Comparison of ENCODE assay signal across 9 cellular contexts in the genomic region with DNA sequence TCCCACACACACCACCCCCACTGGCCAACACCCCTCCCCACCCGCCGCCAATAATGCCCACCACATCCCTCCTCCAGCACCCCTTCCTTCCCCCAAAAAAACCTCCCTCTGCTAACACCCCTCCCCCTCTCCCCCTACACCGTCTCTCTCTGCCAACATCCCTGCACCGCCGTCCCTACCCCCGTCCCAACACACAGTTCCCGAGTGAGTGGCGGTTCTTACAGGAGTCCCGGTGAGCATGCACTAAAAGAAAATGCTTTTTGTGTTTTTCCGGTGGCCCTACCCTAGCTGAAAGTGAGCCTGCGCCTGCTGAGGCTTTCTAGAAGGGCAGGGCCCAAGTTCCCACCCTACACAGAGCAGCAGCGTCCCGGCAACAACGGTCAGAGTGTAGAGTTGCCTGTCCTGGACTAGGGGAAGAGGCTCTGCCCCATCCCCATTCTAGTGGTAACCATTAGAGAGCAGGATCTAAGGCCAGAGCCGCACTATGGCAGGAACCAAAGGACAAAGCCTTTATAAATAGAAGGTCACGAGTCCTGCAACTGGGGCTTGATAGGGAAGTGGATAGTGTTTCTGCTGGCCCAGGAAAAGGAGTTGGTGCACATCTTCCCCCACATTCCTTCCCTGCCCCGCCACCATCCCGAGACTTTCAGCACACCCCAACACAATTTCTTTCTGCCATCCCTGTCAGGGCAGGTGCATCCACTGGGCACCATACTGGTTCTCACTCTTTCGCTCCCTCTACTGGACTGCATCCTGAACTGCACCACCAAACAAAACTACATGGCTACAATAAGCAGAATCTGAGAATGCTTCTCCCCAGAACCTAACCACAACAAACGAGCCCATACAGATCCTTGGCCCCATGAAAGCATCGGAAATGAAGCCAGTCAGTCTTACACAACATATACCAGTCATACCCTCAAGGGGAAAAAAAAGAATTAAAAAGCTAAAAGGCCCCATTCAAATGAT.
A peak's percentile ranks its signal among the peaks of the same experiment; 100 is the strongest.
DNase-seq lines count a peak whose midpoint lies in the region; ATAC-seq and TF ChIP-seq lines count a peak whose summit lies in the region.
"Had no signal": no experiment of that assay in that cellular context is flagged by ENCODE, and none has a peak within 500 bp of the region (broad histone marks: within the 10 kb centered on the region; RNA-seq: fewer than 3 reads in every experiment).

No MANE protein-coding gene starts in this region.

- peaks cover 13% of the 10 kb centered on the region for H3K4me1 Mint-ChIP-seq in activated T-cell treated with anti-CD3 and anti-CD28 coated beads, Interleukin-2, amount 50 U/mL, for 72 hours (ENCODE audit: low read depth)
- H3K4me1 Mint-ChIP-seq in stimulated activated naive B cell treated with anti-CD40 and anti-IgM and Interleukin-4, amounts not matched to agents 10 μg/mL and 1 μg/mL and 100 μg/mL, for 72 hours, result peaks cover 0 to 5% of the 10 kb centered on the region in 2 donors

- H3K9me3 ChIP-seq in right cardiac atrium (ENCODE audit: control insufficient read depth, low read length), result no peaks in the 10 kb centered on the region

- H3K4me3 ChIP-seq in AG10803 (ENCODE audit: low read length) (no peak overlapping the region), GM12864 (ENCODE audit: low read depth, low read length) (no peak overlapping the region), right cardiac atrium (ENCODE audit: low read length) (no peak overlapping the region)

- DNase-seq in AG10803 (ENCODE audit: low read depth) (peak; percentile 3), GM12864 (ENCODE audit: low read depth) (peak; percentile 5), NCI-H526 treated with DMSO at 0.1 percent for 48 hours (lab: John Stamatoyannopoulos, UW) (peak; percentile 0), right cardiac atrium (peak in 2 of 3 donors; percentile 15 to 32), NCI-H1694 (lab: John Stamatoyannopoulos, UW) (no peak)
- DNase-seq in activated T-cell treated with anti-CD3 and anti-CD28 coated beads, Interleukin-2, amount 50 U/mL, for 72 hours, result peak; percentile 34 to 37
- DNase-seq in stimulated activated naive B cell treated with anti-CD40 and anti-IgM and Interleukin-4, amounts not matched to agents 10 μg/mL and 1 μg/mL and 100 μg/mL, for 72 hours, result peak; percentile 5
- DNase-seq: naive B cell had no signal

- no peak overlapping the region for H3K27ac Mint-ChIP-seq in activated T-cell treated with anti-CD3 and anti-CD28 coated beads, Interleukin-2, amount 50 U/mL, for 72 hours
- H3K27ac Mint-ChIP-seq in stimulated activated naive B cell treated with anti-CD40 and anti-IgM and Interleukin-4, amounts not matched to agents 10 μg/mL and 1 μg/mL and 100 μg/mL, for 72 hours, result no peak overlapping the region

- H3K27ac ChIP-seq in right cardiac atrium (ENCODE audit: low read length), result peak overlapping the region; percentile 15

- H3K9me3 Mint-ChIP-seq in activated T-cell treated with anti-CD3 and anti-CD28 coated beads, Interleukin-2, amount 50 U/mL, for 72 hours, result no peaks in the 10 kb centered on the region
- no peaks in the 10 kb centered on the region for H3K9me3 Mint-ChIP-seq in stimulated activated naive B cell treated with anti-CD40 and anti-IgM and Interleukin-4, amounts not matched to agents 10 μg/mL and 1 μg/mL and 100 μg/mL, for 72 hours

- H3K27me3 Mint-ChIP-seq in activated T-cell treated with anti-CD3 and anti-CD28 coated beads, Interleukin-2, amount 50 U/mL, for 72 hours (ENCODE audit: low read depth), result peaks cover 12% of the 10 kb centered on the region
- H3K27me3 Mint-ChIP-seq in stimulated activated naive B cell treated with anti-CD40 and anti-IgM and Interleukin-4, amounts not matched to agents 10 μg/mL and 1 μg/mL and 100 μg/mL, for 72 hours, result peaks cover 9 to 18% of the 10 kb centered on the region in 2 donors

- no peaks in the 10 kb centered on the region for H3K27me3 ChIP-seq in right cardiac atrium (ENCODE audit: control insufficient read depth, insufficient read depth)

- peak overlapping the region in 1 of 2 donors; percentile 1 for H3K4me3 Mint-ChIP-seq in activated T-cell treated with anti-CD3 and anti-CD28 coated beads, Interleukin-2, amount 50 U/mL, for 72 hours
- H3K4me3 Mint-ChIP-seq in stimulated activated naive B cell treated with anti-CD40 and anti-IgM and Interleukin-4, amounts not matched to agents 10 μg/mL and 1 μg/mL and 100 μg/mL, for 72 hours, result peak overlapping the region in 1 of 2 donors; percentile 37
- H3K4me3 Mint-ChIP-seq: naive B cell had no signal

- ATAC-seq in HG02642 (IDR thresholded peaks at IDR 0.05; ENCODE audit: poor library complexity, unreplicated experiment), result peak; percentile 77
- peak; percentile 65 to 74 for ATAC-seq in activated T-cell treated with anti-CD3 and anti-CD28 coated beads, Interleukin-2, amount 50 U/mL, for 72 hours (replicated peaks in 1 of 2)
- peak in 1 of 2 donors; percentile 74 for ATAC-seq in right cardiac atrium
- ATAC-seq in stimulated activated naive B cell treated with anti-CD40 and anti-IgM and Interleukin-4, amounts not matched to agents 10 μg/mL and 1 μg/mL and 100 μg/mL, for 72 hours (replicated peaks), result peak; percentile 45 to 67

- WGBS in right cardiac atrium, result 28% methylated on average over 21 of the region's 21 CpGs

- no peaks in the 10 kb centered on the region for H3K36me3 Mint-ChIP-seq in activated T-cell treated with anti-CD3 and anti-CD28 coated beads, Interleukin-2, amount 50 U/mL, for 72 hours (ENCODE audit: insufficient read depth in 2 of 2)
- H3K36me3 Mint-ChIP-seq in stimulated activated naive B cell treated with anti-CD40 and anti-IgM and Interleukin-4, amounts not matched to agents 10 μg/mL and 1 μg/mL and 100 μg/mL, for 72 hours, result no peaks in the 10 kb centered on the region

- no peaks in the 10 kb centered on the region for H3K4me1 ChIP-seq in right cardiac atrium (ENCODE audit: control insufficient read depth, insufficient read depth, low read length)

- intact Hi-C loops in right cardiac atrium (cut with DNase I), result loop anchor here in 1 of 4 donors (10.0 kb wide), 1 partner anchor 208 kb away; no protein-coding TSS in a partner anchor

- TF ChIP-seq CTCF in AG10803 (conservative IDR thresholded peaks at IDR 0.05; ENCODE audit: low read length) (peak; percentile 53), GM12864 (IDR thresholded peaks at IDR 0.05; ENCODE audit: low read depth, low read length, missing control alignments) (peak; percentile 65)
